Comparison of ENCODE assay signal across 8 cellular contexts in the genomic region with DNA sequence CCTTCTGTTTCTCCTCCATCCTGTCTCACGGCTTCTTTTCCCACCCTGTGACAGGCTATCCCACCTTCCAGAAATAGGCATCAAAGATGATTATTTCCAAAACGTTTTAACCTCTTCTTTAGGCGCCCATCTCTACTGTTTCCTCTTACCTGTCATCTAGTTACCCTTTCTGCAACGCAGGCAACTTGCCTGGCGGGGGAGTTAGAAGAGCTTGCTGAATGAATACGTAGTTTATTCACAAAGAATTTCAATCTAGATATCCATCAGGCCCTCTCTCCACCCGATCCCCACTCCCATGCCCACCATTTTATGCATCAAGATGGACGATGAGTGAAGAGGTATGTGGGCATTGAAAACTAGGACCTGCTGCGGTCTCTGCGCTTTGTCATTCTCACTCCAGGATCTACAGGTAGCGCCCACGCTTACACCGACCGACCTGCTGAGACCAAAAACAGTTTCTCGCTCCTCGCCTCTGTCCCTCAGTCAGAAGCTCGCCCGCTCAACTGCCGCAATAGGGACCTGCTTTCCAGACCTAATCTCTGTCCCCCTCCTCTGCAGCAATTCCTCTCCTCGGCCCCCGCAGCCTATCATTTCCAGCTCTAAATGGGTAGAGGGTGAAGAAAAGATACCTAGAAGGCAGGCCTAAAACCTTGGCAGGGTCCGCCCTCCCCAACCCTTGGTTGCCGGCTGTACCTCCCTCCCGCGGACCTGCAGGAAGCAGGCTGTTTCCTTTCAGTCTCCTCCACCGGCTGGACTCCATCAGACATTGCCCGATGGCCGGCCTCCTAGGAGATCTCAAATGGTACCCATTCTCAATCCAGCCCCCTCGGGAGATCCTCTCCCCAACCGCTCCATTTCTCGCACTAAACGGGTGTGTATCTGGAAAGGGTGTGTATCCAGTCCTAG. TPM values are rescaled to one million over a fixed set of nuclear protein-coding genes. Genes with fewer than 3 reads are reported as not detected.
A peak's percentile ranks its signal among the peaks of the same experiment; 100 is the strongest.
DNase-seq lines count a peak whose midpoint lies in the region; ATAC-seq and TF ChIP-seq lines count a peak whose summit lies in the region.

No MANE protein-coding gene starts in this region.

- DNase-seq in AG09309 (ENCODE audit: low read depth): no peak
- DNase-seq in M059J (ENCODE audit: low read depth): peak; percentile 4
- peak; percentile 27 for DNase-seq in activated naive CD4-positive, alpha-beta T cell treated with anti-CD3 and anti-CD28 coated beads for 36 hours
- peak; percentile 77 for DNase-seq in spleen
- DNase-seq in NCI-H774 (lab: John Stamatoyannopoulos, UW): no peak
- no peak for DNase-seq in NCI-H2196 (lab: John Stamatoyannopoulos, UW; ENCODE audit: unreplicated experiment)

- intact Hi-C loops in activated naive CD4-positive, alpha-beta T cell treated with anti-CD3 and anti-CD28 coated beads for 36 hours (cut with micrococcal nuclease): loop anchor here (2.0 to 5.0 kb wide), 3 partner anchors 498 to 1103 kb away; a partner anchor contains a TSS
- intact Hi-C loops in spleen (cut with DNase I; ENCODE audit: low total_unique reads): no loop called here

- TF ChIP-seq CTCF in AG09309 (IDR thresholded peaks at IDR 0.05; ENCODE audit: control insufficient read depth, insufficient read depth, low read depth, low read length, missing control alignments) (no peak), spleen (IDR thresholded peaks at IDR 0.05 in 8 of 11, conservative IDR thresholded peaks at IDR 0.05 in 3 of 11) (no peak)

- H3K27ac Mint-ChIP-seq in activated naive CD4-positive, alpha-beta T cell treated with anti-CD3 and anti-CD28 coated beads for 36 hours: peak overlapping the region; percentile 84

- H3K36me3 ChIP-seq in spleen: no peaks in the 10 kb centered on the region

- ATAC-seq in GM21447 (IDR thresholded peaks at IDR 0.05; ENCODE audit: unreplicated experiment): peak; percentile 33

- H3K9me3 Mint-ChIP-seq in activated naive CD4-positive, alpha-beta T cell treated with anti-CD3 and anti-CD28 coated beads for 36 hours: no peaks in the 10 kb centered on the region

- 2 to 41% (median 3%) methylated on average over 26 to 32 of the region's 32 CpGs for WGBS in spleen, 5 donors

- H3K27me3 ChIP-seq in spleen (replicated peaks in 1 of 7): peaks cover 0 to 23% (median 0%) of the 10 kb centered on the region in 7 donors

- CTCF ChIA-PET in activated naive CD4-positive, alpha-beta T cell treated with anti-CD3 and anti-CD28 coated beads for 36 hours (lab: Charles Lee): interaction anchor here (1.1 to 1.2 kb wide), 2 partner anchors 11 to 188 kb away, joined by 3 read pairs; no protein-coding TSS in a partner anchor

- H3K36me3 Mint-ChIP-seq in activated naive CD4-positive, alpha-beta T cell treated with anti-CD3 and anti-CD28 coated beads for 36 hours (ENCODE audit: low read depth): no peaks in the 10 kb centered on the region

- H3K4me3 ChIP-seq in AG09309 (ENCODE audit: control insufficient read depth, low read depth, low read length): peak overlapping the region; percentile 27
- peak overlapping the region; percentile 54 for H3K4me3 ChIP-seq in iPS-11a (ENCODE audit: low read depth, low read length)
- peak overlapping the region; percentile 20 to 69 (median 37) for H3K4me3 ChIP-seq in spleen

- peaks cover 3% of the 10 kb centered on the region for H3K27me3 Mint-ChIP-seq in activated naive CD4-positive, alpha-beta T cell treated with anti-CD3 and anti-CD28 coated beads for 36 hours (ENCODE audit: low read depth)

- peak overlapping the region in 7 of 8 donors; percentile 20 to 77 (median 54) for H3K27ac ChIP-seq in spleen

- peak overlapping the region; percentile 98 for H3K4me3 Mint-ChIP-seq in activated naive CD4-positive, alpha-beta T cell treated with anti-CD3 and anti-CD28 coated beads for 36 hours

- no peaks in the 10 kb centered on the region for H3K9me3 ChIP-seq in spleen

- TF ChIP-seq POLR2A in spleen (IDR thresholded peaks at IDR 0.05): no peak

- peaks cover 11% of the 10 kb centered on the region for H3K4me1 Mint-ChIP-seq in activated naive CD4-positive, alpha-beta T cell treated with anti-CD3 and anti-CD28 coated beads for 36 hours (ENCODE audit: low read depth)

- no peaks in the 10 kb centered on the region for H3K4me1 ChIP-seq in spleen

RNA-seq across cellular contexts. Expression of a gene that starts 0.6 kb away (rescaled TPM):
- total RNA-seq in M059J (2014; rRNA removed; shearing (Covaris generic)): 1.4 TPM in 2 replicates
- 1 to 10 TPM; 6.6 to 7.2 TPM for total RNA-seq in activated naive CD4-positive, alpha-beta T cell treated with anti-CD3 and anti-CD28 coated beads for 36 hours
- 1 to 10 TPM; 1.8 to 5.1 (median 2.8) TPM for total RNA-seq in spleen
- 1 to 10 TPM; 2.1 to 4.8 (median 3.8) TPM for polyA plus RNA-seq in spleen

RNA-seq across cellular contexts. Expression of a gene that starts 12.9 kb away (rescaled TPM):
- total RNA-seq in M059J (2014; rRNA removed; shearing (Covaris generic)): not detected in 2 replicates
- total RNA-seq in activated naive CD4-positive, alpha-beta T cell treated with anti-CD3 and anti-CD28 coated beads for 36 hours: not detected
- not detected for total RNA-seq in spleen
- polyA plus RNA-seq in spleen: not detected

RNA-seq across cellular contexts. Expression of a gene that starts 29.7 kb away (rescaled TPM):
- 3.8 and 6.8 TPM in 2 replicates for total RNA-seq in M059J (2014; rRNA removed; shearing (Covaris generic))
- under 1 TPM; 0.81 to 0.84 TPM for total RNA-seq in activated naive CD4-positive, alpha-beta T cell treated with anti-CD3 and anti-CD28 coated beads for 36 hours
- 1 to 10 TPM in 6 of 7 donors, not detected in 1; 1.7 to 5.2 (median 2.8) TPM for total RNA-seq in spleen
- 1 to 10 TPM in 2 of 3 donors, under 1 TPM in 1; 0.39 to 3.2 (median 2.3) TPM for polyA plus RNA-seq in spleen

RNA-seq across cellular contexts. Expression of a gene that starts 59.9 kb away (rescaled TPM):
- total RNA-seq in M059J (2014; rRNA removed; shearing (Covaris generic)): not detected in 2 replicates
- not detected for total RNA-seq in activated naive CD4-positive, alpha-beta T cell treated with anti-CD3 and anti-CD28 coated beads for 36 hours
- not detected for total RNA-seq in spleen
- not detected for polyA plus RNA-seq in spleen

Comparison
In these comparisons a context has a peak if more than half of its experiments do, and no peak if none do; other contexts are left out.
1. DNase-seq: peak in M059J (single experiment), activated naive CD4-positive, alpha-beta T cell treated with anti-CD3 and anti-CD28 coated beads for 36 hours (single experiment) and spleen (single experiment); none in AG09309 (single experiment), NCI-H774 (single experiment) and NCI-H2196 (single experiment).
2. Peak in every context shown above with its lines, with median percentiles within 50 percentile points of each other: H3K4me3 ChIP-seq.